ENCODE assay signal across 8 cellular contexts in genomic region chr20:50731055-50731929, GRCh38. TPM values are rescaled to one million over a fixed set of nuclear protein-coding genes. Genes with fewer than 3 reads are reported as not detected.
DNase-seq lines count a peak whose midpoint lies in the region; ATAC-seq, FAIRE-seq and TF ChIP-seq lines count a peak whose summit lies in the region.

TSS of gene PARD6B (plus strand) at chr20:50731580. CDS start at chr20:50731787, 207 bp downstream.

- DNase-seq in BE2C (peak; percentile 99), GM19239 (ENCODE audit: insufficient read length, low spot score) (peak; percentile 95), NCI-H460 (ENCODE audit: extremely low read depth, low read depth) (peak; percentile 98), cerebellum (ENCODE audit: low spot score) (peak; percentile 100), kidney epithelial cell (ENCODE audit: low read depth) (peak; percentile 87)
- peak; percentile 100 for DNase-seq in activated CD4-positive, alpha-beta T cell treated with anti-CD3 and anti-CD28 coated beads for 1 hour
- DNase-seq in stimulated activated CD4-positive, alpha-beta T cell treated with anti-CD3 and anti-CD28 coated beads, Interleukin-15, amount 100 ng/mL, for 1 hour (ENCODE audit: low read depth in 1 of 2, low spot score in 1 of 2), result peak; percentile 99 to 100

- H3K9me3 ChIP-seq in BE2C, result no peaks in the 10 kb centered on the region

- H3K4me3 ChIP-seq in BE2C (ENCODE audit: low read depth, low read length) (peak within 1 kb of the TSS; percentile 78), kidney epithelial cell (ENCODE audit: low read depth, low read length) (peak within 1 kb of the TSS; percentile 78)

- H3K27me3 ChIP-seq in BE2C (no peaks in the 10 kb centered on the region), kidney epithelial cell (ENCODE audit: control insufficient read depth, insufficient read depth, low read length) (no peaks in the 10 kb centered on the region)

- H3K36me3 ChIP-seq in BE2C (no peaks in the 10 kb centered on the region), kidney epithelial cell (ENCODE audit: control insufficient read depth, insufficient read depth, low read length) (no peaks in the 10 kb centered on the region)

- peak; percentile 93 for ATAC-seq in HG03439 (IDR thresholded peaks at IDR 0.05; ENCODE audit: unreplicated experiment)

- FAIRE-seq in GM19239 (lab: Jason Lieb, UNC), result peak; percentile 94

- H3K4me1 ChIP-seq in BE2C, result no peaks in the 10 kb centered on the region; the same call in 1 of the 2 replicates

- TF ChIP-seq CTCF in BE2C (IDR thresholded peaks at IDR 0.05; ENCODE audit: low read depth, low read length) (no peak), kidney epithelial cell (IDR thresholded peaks at IDR 0.05; ENCODE audit: insufficient read depth, low read length, poor library complexity, severe bottlenecking) (no peak)

RNA-seq across cellular contexts. Expression of gene PARD6B, which starts in this region (rescaled TPM):
- 1.4 TPM for polyA plus RNA-seq in BE2C (2012; ENCODE audit: insufficient read depth, insufficient read length, low read depth)
- 6.1 and 6.8 TPM in 2 replicates for total RNA-seq in NCI-H460 (2014; rRNA removed; shearing (Covaris generic))
- polyA plus RNA-seq in NCI-H460 (2014; cell fraction: nucleus; rRNA removed), result 0.88 and 2.0 TPM in 2 replicates
- 8.5 TPM for total RNA-seq in cerebellum
- 23.7 and 24.0 TPM in 2 replicates for total RNA-seq in kidney epithelial cell

Comparison
In these comparisons a context has a peak if more than half of its experiments do, and no peak if none do; other contexts are left out.
1. Peak in every context shown above with its lines: DNase-seq, ATAC-seq and H3K4me3 ChIP-seq.